Comparison of ENCODE assay signal across 1 cellular context in the genomic region with DNA sequence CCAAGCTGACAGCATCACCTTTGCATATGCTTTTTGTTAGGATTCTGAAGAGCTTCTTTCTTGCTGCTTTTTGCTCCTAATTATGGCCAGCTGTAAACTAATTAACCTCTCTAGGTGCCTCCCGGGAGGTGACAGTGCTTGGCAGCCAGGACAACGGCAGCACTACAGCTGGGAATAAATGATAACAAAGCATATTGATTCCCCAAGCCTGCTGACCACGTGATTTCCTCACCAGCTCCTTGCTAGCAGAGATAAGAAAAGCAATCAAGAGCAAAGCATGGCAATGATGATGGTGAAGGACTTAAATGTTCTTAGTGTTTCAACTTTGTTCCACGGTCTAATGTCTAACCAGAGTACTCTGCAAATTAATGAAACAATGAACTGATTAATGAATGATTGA.
TF ChIP-seq lines count a peak whose summit lies in the region.

No MANE protein-coding gene starts in this region.

TF ChIP-seq in H1, 55 proteins besides CTCF, POLR2A, EP300 and RAD21 (continued from another document):
- no peak for TF ChIP-seq CTBP2 (IDR thresholded peaks at IDR 0.05; ENCODE audit: borderline replicate concordance, insufficient read depth, insufficient read length, low read length)
TF ChIP-seq in H1: peak in this region for 0.
